ENCODE assay signal across 9 cellular contexts in genomic region chr4:13657016-13657415, GRCh38. TPM values are rescaled to one million over a fixed set of nuclear protein-coding genes. Genes with fewer than 3 reads are reported as not detected.
DNase-seq lines count a peak whose midpoint lies in the region; FAIRE-seq and TF ChIP-seq lines count a peak whose summit lies in the region.
"Had no signal": no experiment of that assay in that cellular context is flagged by ENCODE, and none has a peak within 500 bp of the region (broad histone marks: within the 10 kb centered on the region; RNA-seq: fewer than 3 reads in every experiment).

No MANE protein-coding gene starts in this region.

- no peaks in the 10 kb centered on the region for H3K9me3 ChIP-seq in kidney (ENCODE audit: control insufficient read depth in 1 of 2, low read length in 2 of 2)

- peak overlapping the region; percentile 56 to 61 for H3K4me3 ChIP-seq in kidney (ENCODE audit: low read length in 2 of 2)

- peaks cover 7% of the 10 kb centered on the region for H3K27me3 Mint-ChIP-seq in activated T-helper 2 cell treated with anti-CD3 and anti-CD28 coated beads, Interferon-gamma antibody, Interleukin-2, Interleukin-4, amounts not matched to agents 10 μg/mL and 5 μg/mL and 100 μg/mL, durations not matched to agents 14 hours and 24 hours and 36 hours (ENCODE audit: low read depth)

- H3K9ac ChIP-seq in kidney (ENCODE audit: low read length in 2 of 2), result peak overlapping the region; percentile 44 to 79

- H3K36me3 Mint-ChIP-seq in activated T-helper 2 cell treated with anti-CD3 and anti-CD28 coated beads, Interferon-gamma antibody, Interleukin-2, Interleukin-4, amounts not matched to agents 10 μg/mL and 5 μg/mL and 100 μg/mL, durations not matched to agents 14 hours and 24 hours and 36 hours (ENCODE audit: low read depth), result no peaks in the 10 kb centered on the region

- DNase-seq in stimulated activated CD4-positive, alpha-beta T cell treated with anti-CD3 and anti-CD28 coated beads, Interleukin-2, amount 100 ng/mL, for 4 hours (ENCODE audit: low read depth), result peak; percentile 12
- no peak for DNase-seq in stimulated activated CD4-positive, alpha-beta T cell treated with anti-CD3 and anti-CD28 coated beads, Interleukin-2, amount 100 ng/mL, for 48 hours
- no peak for DNase-seq in activated T-helper 2 cell treated with anti-CD3 and anti-CD28 coated beads, Interferon-gamma antibody, Interleukin-2, Interleukin-4, amounts not matched to agents 10 μg/mL and 5 μg/mL and 100 μg/mL, durations not matched to agents 14 hours and 24 hours and 36 hours (ENCODE audit: low spot score)
- DNase-seq in kidney (no peak), NK-92 (lab: John Stamatoyannopoulos, UW; ENCODE audit: unreplicated experiment) (no peak), DMS114 treated with DMSO at 0.1 percent for 48 hours (lab: John Stamatoyannopoulos, UW; ENCODE audit: unreplicated experiment) (no peak), HuH-7 (ENCODE audit: low spot score) (no peak), amygdala (lab: John Stamatoyannopoulos, UW) (no peak)
- DNase-seq: NCI-H226 had no signal

- TF ChIP-seq CTCF in kidney (IDR thresholded peaks at IDR 0.05; ENCODE audit: borderline replicate concordance, extremely low read depth, insufficient read depth), result no peak

- FAIRE-seq in kidney (lab: Jason Lieb, UNC), result no peak

- H3K27ac Mint-ChIP-seq in activated T-helper 2 cell treated with anti-CD3 and anti-CD28 coated beads, Interferon-gamma antibody, Interleukin-2, Interleukin-4, amounts not matched to agents 10 μg/mL and 5 μg/mL and 100 μg/mL, durations not matched to agents 14 hours and 24 hours and 36 hours, result peak overlapping the region; percentile 69

- no peaks in the 10 kb centered on the region for H3K36me3 ChIP-seq in kidney (ENCODE audit: control insufficient read depth in 1 of 2, insufficient read depth in 2 of 2, low read length in 2 of 2)

- H3K4me1 ChIP-seq in kidney (ENCODE audit: control insufficient read depth in 1 of 2, insufficient read depth in 1 of 2, low read depth in 1 of 2, low read length in 2 of 2), result peaks cover 6 to 9% of the 10 kb centered on the region in 2 donors

- no peak overlapping the region for H3K27ac ChIP-seq in kidney (ENCODE audit: low read depth in 2 of 2, low read length in 2 of 2)

- H3K9me3 Mint-ChIP-seq in activated T-helper 2 cell treated with anti-CD3 and anti-CD28 coated beads, Interferon-gamma antibody, Interleukin-2, Interleukin-4, amounts not matched to agents 10 μg/mL and 5 μg/mL and 100 μg/mL, durations not matched to agents 14 hours and 24 hours and 36 hours, result no peaks in the 10 kb centered on the region

- intact Hi-C loops in activated T-helper 2 cell treated with anti-CD3 and anti-CD28 coated beads, Interferon-gamma antibody, Interleukin-2, Interleukin-4, amounts not matched to agents 10 μg/mL and 5 μg/mL and 100 μg/mL, durations not matched to agents 14 hours and 24 hours and 36 hours (cut with micrococcal nuclease), result loop anchor here (2.0 to 10.0 kb wide), 5 partner anchors 598 to 1578 kb away; no protein-coding TSS in a partner anchor
- intact Hi-C loops in kidney (cut with DNase I), result no loop called here

- H3K4me3 Mint-ChIP-seq in activated T-helper 2 cell treated with anti-CD3 and anti-CD28 coated beads, Interferon-gamma antibody, Interleukin-2, Interleukin-4, amounts not matched to agents 10 μg/mL and 5 μg/mL and 100 μg/mL, durations not matched to agents 14 hours and 24 hours and 36 hours (ENCODE audit: low read depth), result peak overlapping the region; percentile 52

- H3K4me1 Mint-ChIP-seq in activated T-helper 2 cell treated with anti-CD3 and anti-CD28 coated beads, Interferon-gamma antibody, Interleukin-2, Interleukin-4, amounts not matched to agents 10 μg/mL and 5 μg/mL and 100 μg/mL, durations not matched to agents 14 hours and 24 hours and 36 hours (ENCODE audit: low read depth), result peaks cover 13% of the 10 kb centered on the region

RNA-seq across cellular contexts. Expression of gene BOD1L1, which starts 29.5 kb away (rescaled TPM):
- total RNA-seq in activated T-helper 2 cell treated with anti-CD3 and anti-CD28 coated beads, Interferon-gamma antibody, Interleukin-2, Interleukin-4, amounts not matched to agents 10 μg/mL and 5 μg/mL and 100 μg/mL, durations not matched to agents 14 hours and 24 hours and 36 hours, result 41.5 and 42.2 TPM in 2 replicates
- total RNA-seq in kidney, result 45.6 TPM
- 9.0 TPM for polyA plus RNA-seq in kidney (ENCODE audit: insufficient read depth, low read depth, low replicate concordance)
